Comparison of ENCODE assay signal across 12 cellular contexts in the genomic region with DNA sequence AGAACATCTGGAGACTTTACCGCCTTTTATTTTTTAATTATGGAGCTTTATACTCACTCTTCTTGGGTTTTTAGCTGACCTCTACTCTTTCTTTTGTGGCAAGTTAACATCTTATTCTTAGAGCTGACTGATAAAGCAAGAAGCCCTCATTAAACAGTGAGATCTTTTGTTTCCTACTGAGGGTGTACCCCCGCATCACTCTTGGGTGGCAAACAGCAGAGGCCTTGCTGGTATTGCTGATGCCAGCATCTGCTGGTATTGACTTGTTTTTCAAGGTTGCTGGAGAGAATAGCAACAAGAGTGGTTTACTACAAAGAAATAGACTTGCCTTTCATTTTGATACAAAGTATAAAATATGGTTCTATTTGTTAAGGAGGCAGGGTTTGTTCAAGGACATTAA.
DNase-seq lines count a peak whose midpoint lies in the region; ATAC-seq and TF ChIP-seq lines count a peak whose summit lies in the region.
"Had no signal": no experiment of that assay in that cellular context is flagged by ENCODE, and none has a peak within 500 bp of the region (broad histone marks: within the 10 kb centered on the region; RNA-seq: fewer than 3 reads in every experiment).

No MANE protein-coding gene starts in this region.

- peak in 1 of 5 donors; percentile 15 for DNase-seq in CD4-positive, alpha-beta memory T cell
- DNase-seq in fibroblast of villous mesenchyme (ENCODE audit: low read depth) (no peak), smooth muscle cell (lab: John Stamatoyannopoulos, UW; ENCODE audit: unreplicated experiment) (no peak), HUDEP-2 (lab: John Stamatoyannopoulos, UW; ENCODE audit: unreplicated experiment in 76 of 76) (no peak), DMS53 treated with DMSO at 0.1 percent for 48 hours (lab: John Stamatoyannopoulos, UW; ENCODE audit: unreplicated experiment) (no peak)
- no peak for DNase-seq in stimulated activated CD4-positive, alpha-beta T cell treated with anti-CD3 and anti-CD28 coated beads, Interleukin-1b, Interleukin-23, amount 100 ng/mL, for 48 hours
- DNase-seq: activated CD4-positive, alpha-beta T cell treated with anti-CD3 and anti-CD28 coated beads for 1 hour; NCI-H2171; RPMI8226 had no signal

- no peak for ATAC-seq in GM18907 (IDR thresholded peaks at IDR 0.05; ENCODE audit: unreplicated experiment)
- ATAC-seq: K562 had no signal

- H3K4me3 Mint-ChIP-seq in CD4-positive, alpha-beta memory T cell, result peak overlapping the region; percentile 39 to 93 (median 67)

- peak overlapping the region; percentile 32 for H3K9ac ChIP-seq in OCI-LY1 (ENCODE audit: low read length)
- H3K9ac ChIP-seq in smooth muscle cell (ENCODE audit: low read depth), result no peak overlapping the region

- POLR2A ChIA-PET in CD4-positive, alpha-beta memory T cell (lab: Charles Lee; ENCODE audit: partially characterized antibody), result interaction anchor here (0.6 to 10.2 kb wide), 8 partner anchors 9 to 183 kb away, joined by 3 to 86 read pairs (median 4); no protein-coding TSS in a partner anchor

- H3K79me2 ChIP-seq in OCI-LY1 (ENCODE audit: insufficient read depth, low read length) (peaks cover 14% of the 10 kb centered on the region; the same call in 1 of the 2 replicates), smooth muscle cell (ENCODE audit: low read depth) (peaks cover 82% of the 10 kb centered on the region)

- no peaks in the 10 kb centered on the region for H3K9me2 ChIP-seq in OCI-LY1 (ENCODE audit: low read depth, low read length)

- peaks cover 50% of the 10 kb centered on the region for H3K36me3 ChIP-seq in CD4-positive, alpha-beta memory T cell (ENCODE audit: insufficient read depth, low read length)
- H3K36me3 ChIP-seq in OCI-LY1 (ENCODE audit: insufficient read depth, low read length) (peaks cover 78% of the 10 kb centered on the region), smooth muscle cell (ENCODE audit: low read depth) (peaks cover 31% of the 10 kb centered on the region)

- WGBS in smooth muscle cell (ENCODE audit: low lambda C conversion rate), result 96% methylated on average over 2 of the region's 2 CpGs

- H2AFZ ChIP-seq in OCI-LY1 (ENCODE audit: low read length) (no peak overlapping the region), smooth muscle cell (ENCODE audit: low read depth) (no peak overlapping the region)

- CTCF ChIA-PET in CD4-positive, alpha-beta memory T cell (lab: Charles Lee; ENCODE audit: partially characterized antibody), result interaction anchor here (0.8 to 3.6 kb wide), 8 partner anchors 13 to 210 kb away, joined by 3 to 21 read pairs (median 4); no protein-coding TSS in a partner anchor

- H3K4me1 Mint-ChIP-seq in CD4-positive, alpha-beta memory T cell, result peaks cover 60 to 96% (median 88%) of the 10 kb centered on the region in 4 donors

- no peak overlapping the region for H3K27ac ChIP-seq in CD4-positive, alpha-beta memory T cell (ENCODE audit: low read depth, low read length)
- H3K27ac ChIP-seq in OCI-LY1 (ENCODE audit: low read depth, low read length, poor library complexity, severe bottlenecking) (peak overlapping the region; percentile 94), smooth muscle cell (ENCODE audit: low read depth) (peak overlapping the region; percentile 34)

- no peaks in the 10 kb centered on the region for H3K27me3 Mint-ChIP-seq in CD4-positive, alpha-beta memory T cell

- peak overlapping the region; percentile 62 to 100 (median 92) for H3K27ac Mint-ChIP-seq in CD4-positive, alpha-beta memory T cell

- intact Hi-C loops in CD4-positive, alpha-beta memory T cell (cut with micrococcal nuclease), result no loop called here

- H3K9me3 ChIP-seq in CD4-positive, alpha-beta memory T cell (ENCODE audit: control insufficient read depth in 1 of 2, low read length in 2 of 2), result no peaks in the 10 kb centered on the region
- H3K9me3 ChIP-seq in OCI-LY1 (ENCODE audit: low read length) (no peaks in the 10 kb centered on the region), smooth muscle cell (replicated peaks; ENCODE audit: low read depth) (no peaks in the 10 kb centered on the region)

- H3K4me2 ChIP-seq in OCI-LY1 (ENCODE audit: low read length), result peak overlapping the region; percentile 94
- peak overlapping the region; percentile 1 for H3K4me2 ChIP-seq in smooth muscle cell

- no peaks in the 10 kb centered on the region for H3K27me3 ChIP-seq in CD4-positive, alpha-beta memory T cell (ENCODE audit: insufficient read depth, low read length)
- H3K27me3 ChIP-seq in OCI-LY1 (ENCODE audit: insufficient read depth, low read length) (no peaks in the 10 kb centered on the region), smooth muscle cell (ENCODE audit: low read depth) (no peaks in the 10 kb centered on the region)

- H3K4me3 ChIP-seq in CD4-positive, alpha-beta memory T cell (ENCODE audit: low read length in 2 of 2), result no peak overlapping the region
- H3K4me3 ChIP-seq in OCI-LY1 (ENCODE audit: low read depth, low read length, poor library complexity, severe bottlenecking), result peak overlapping the region; percentile 38
- peak overlapping the region; percentile 99 for H3K4me3 ChIP-seq in fibroblast of villous mesenchyme (ENCODE audit: low read depth, low read length)
- no peak overlapping the region for H3K4me3 ChIP-seq in smooth muscle cell
- H3K4me3 ChIP-seq: K562 had no signal

- H3K36me3 Mint-ChIP-seq in CD4-positive, alpha-beta memory T cell, result peaks cover 84 to 87% of the 10 kb centered on the region in 2 donors

- peaks cover 0 to 2% (median 0%) of the 10 kb centered on the region in 8 donors for H3K9me3 Mint-ChIP-seq in CD4-positive, alpha-beta memory T cell

- no peaks in the 10 kb centered on the region for H3F3A ChIP-seq in OCI-LY1 (ENCODE audit: insufficient read depth, low read length)
- peaks cover 16% of the 10 kb centered on the region for H3F3A ChIP-seq in smooth muscle cell (ENCODE audit: low read depth)

- TF ChIP-seq CTCF in OCI-LY1 (IDR thresholded peaks at IDR 0.05; ENCODE audit: low read length) (no peak), fibroblast of villous mesenchyme (IDR thresholded peaks at IDR 0.05; ENCODE audit: insufficient read depth, low read depth, low read length) (no peak), smooth muscle cell (IDR thresholded peaks at IDR 0.05; ENCODE audit: borderline replicate concordance, insufficient read depth, poor library complexity, severe bottlenecking) (no peak)

- no peaks in the 10 kb centered on the region for H4K20me1 ChIP-seq in OCI-LY1 (ENCODE audit: insufficient read depth, low read length)
- peaks cover 72% of the 10 kb centered on the region for H4K20me1 ChIP-seq in smooth muscle cell (ENCODE audit: low read depth)

- peaks cover 100% of the 10 kb centered on the region for H3K4me1 ChIP-seq in CD4-positive, alpha-beta memory T cell (ENCODE audit: insufficient read depth, low read length)
- H3K4me1 ChIP-seq in OCI-LY1 (ENCODE audit: insufficient read depth, low read length, severe bottlenecking) (peaks cover 88% of the 10 kb centered on the region), smooth muscle cell (ENCODE audit: low read depth) (no peaks in the 10 kb centered on the region)

Comparison
In these comparisons a context has a peak if more than half of its experiments do, and no peak if none do; other contexts are left out.
1. H3K4me3 ChIP-seq: peak in OCI-LY1 (single experiment) and fibroblast of villous mesenchyme (single experiment); none in CD4-positive, alpha-beta memory T cell (0 of 2) and smooth muscle cell (single experiment).